Comparison of ENCODE assay signal across 27 cellular contexts in the genomic region with DNA sequence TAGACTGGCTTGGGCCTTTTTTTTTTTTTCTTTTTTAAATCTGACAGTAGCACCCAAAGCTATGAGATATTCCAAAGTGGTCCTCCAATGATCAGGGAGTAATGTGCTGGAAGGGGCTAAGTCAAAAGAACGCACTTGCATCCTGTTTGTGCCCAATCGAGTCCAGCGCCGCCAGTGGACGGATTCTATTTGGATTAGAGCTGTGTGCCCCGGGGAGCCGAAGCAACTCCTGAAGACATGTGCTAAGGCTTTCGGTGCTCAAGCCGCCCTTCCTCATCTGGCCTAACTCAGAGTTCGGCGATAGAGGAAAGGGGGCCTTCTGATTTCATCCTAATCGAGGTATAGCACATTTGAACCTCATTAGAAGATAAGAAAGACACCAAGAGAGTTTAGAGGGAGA.
"Had no signal": no experiment of that assay in that cellular context is flagged by ENCODE, and none has a peak within 500 bp of the region (broad histone marks: within the 10 kb centered on the region; RNA-seq: fewer than 3 reads in every experiment).

No MANE protein-coding gene starts in this region.

- ATAC-seq: effector memory CD8-positive, alpha-beta T cell; gastrocnemius medialis; left cardiac atrium; left lung; left ventricle myocardium superior had no signal

- H3K27ac ChIP-seq: colonic mucosa, epithelial cell of prostate, esophagus squamous epithelium, gastrocnemius medialis, heart right ventricle, left lung had no signal

- H3K9me3 Mint-ChIP-seq: dendritic cell treated with granulocyte-macrophage colony-stimulating factor and Interleukin-4, amounts not matched to agents 40 ng/mL and 50 ng/mL, for 4 days; effector memory CD8-positive, alpha-beta T cell; endodermal cell; memory B cell had no signal

- H3K36me3 ChIP-seq: colonic mucosa, esophagus squamous epithelium, gastrocnemius medialis, heart right ventricle, left lung had no signal

- H3K4me1 Mint-ChIP-seq: memory B cell had no signal

- H3K4me3 ChIP-seq: colonic mucosa, esophagus squamous epithelium, gastrocnemius medialis, heart right ventricle, left lung, lung had no signal

- H3K9me3 ChIP-seq: colonic mucosa, esophagus squamous epithelium, gastrocnemius medialis, heart right ventricle, left lung had no signal

- H3K4me1 ChIP-seq: colonic mucosa, gastrocnemius medialis, heart right ventricle, left lung had no signal

- H3K27me3 ChIP-seq: colonic mucosa, gastrocnemius medialis had no signal

- H3K27ac Mint-ChIP-seq: dendritic cell treated with granulocyte-macrophage colony-stimulating factor and Interleukin-4, amounts not matched to agents 40 ng/mL and 50 ng/mL, for 4 days; effector memory CD8-positive, alpha-beta T cell; endodermal cell; memory B cell had no signal

- H3K36me3 Mint-ChIP-seq: memory B cell had no signal

- DNase-seq: cerebellar nuclear complex; colonic mucosa; cortex of kidney; effector CD8-positive, alpha-beta T cell; effector memory CD8-positive, alpha-beta T cell; endodermal cell; erythroblast; esophagus squamous epithelium; foreskin fibroblast; foreskin melanocyte; gastrocnemius medialis; glutamatergic neuron; head of caudate nucleus; heart right ventricle; hippocampal formation; left cardiac atrium; left lung; left ventricle myocardium superior; mammary epithelial cell; mesendoderm; midbrain had no signal

- H3K4me3 Mint-ChIP-seq: dendritic cell treated with granulocyte-macrophage colony-stimulating factor and Interleukin-4, amounts not matched to agents 40 ng/mL and 50 ng/mL, for 4 days; effector memory CD8-positive, alpha-beta T cell; endodermal cell; memory B cell had no signal

- FAIRE-seq: endometrium, islet of Langerhans had no signal
